ENCODE assay signal across 19 cellular contexts in the genomic region with DNA sequence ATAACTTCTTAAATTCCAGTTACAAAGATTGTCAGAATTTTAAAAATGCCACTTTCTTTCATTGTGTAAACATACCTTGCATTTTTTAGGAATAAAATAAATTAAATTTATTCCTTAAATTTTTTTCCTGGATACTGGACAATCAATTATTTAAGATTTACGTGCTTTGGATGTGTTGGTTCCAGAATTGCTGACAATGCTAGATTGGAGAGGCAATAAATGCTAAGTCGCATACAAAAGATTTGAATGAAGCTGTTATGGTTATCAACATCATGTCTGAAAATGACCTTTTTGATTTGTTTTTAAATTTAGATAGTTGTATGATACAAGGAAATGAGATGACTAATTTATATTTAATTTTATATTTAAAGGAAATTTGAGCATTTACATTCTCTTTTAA.
DNase-seq lines count a peak whose midpoint lies in the region; ATAC-seq, FAIRE-seq and TF ChIP-seq lines count a peak whose summit lies in the region.
"Had no signal": no experiment of that assay in that cellular context is flagged by ENCODE, and none has a peak within 500 bp of the region (broad histone marks: within the 10 kb centered on the region; RNA-seq: fewer than 3 reads in every experiment).

No MANE protein-coding gene starts in this region.

- H2BK5ac ChIP-seq in H1 (ENCODE audit: low read depth, low read length): no peak overlapping the region

- H3K27ac ChIP-seq in A549 (no peak overlapping the region), OCI-LY1 (ENCODE audit: low read depth, low read length, poor library complexity, severe bottlenecking) (no peak overlapping the region), H1 (ENCODE audit: low read depth, low read length) (no peak overlapping the region), brain microvascular endothelial cell (no peak overlapping the region)
- H3K27ac ChIP-seq: BLaER1, C4-2B, GM23248 had no signal

- H4K91ac ChIP-seq in H1 (replicated peaks; ENCODE audit: insufficient read length, low read length): no peak overlapping the region

- H2BK15ac ChIP-seq in H1 (ENCODE audit: low read length): no peak overlapping the region

- H3K9me3 ChIP-seq in A549 (no peaks in the 10 kb centered on the region), OCI-LY1 (ENCODE audit: low read length) (no peaks in the 10 kb centered on the region), H1 (ENCODE audit: insufficient read depth in 2 of 2, low read depth in 1 of 2, low read length in 1 of 2) (no peaks in the 10 kb centered on the region)
- H3K9me3 ChIP-seq: BLaER1, Caco-2 had no signal

- no peak overlapping the region for H3K23ac ChIP-seq in H1 (ENCODE audit: insufficient read length)

- H3K23me2 ChIP-seq in H1 (ENCODE audit: low read depth, low read length): no peaks in the 10 kb centered on the region

- no peaks in the 10 kb centered on the region for H3K9me2 ChIP-seq in OCI-LY1 (ENCODE audit: low read depth, low read length)

- TF ChIP-seq CTCF in A549 (IDR thresholded peaks at IDR 0.05) (no peak), OCI-LY1 (IDR thresholded peaks at IDR 0.05; ENCODE audit: low read length) (no peak), H1 (IDR thresholded peaks at IDR 0.05; ENCODE audit: control extremely low read depth in 1 of 3, insufficient read depth in 1 of 3, low read depth in 1 of 3, low read length in 3 of 3) (no peak), brain microvascular endothelial cell (IDR thresholded peaks at IDR 0.05; ENCODE audit: low read depth, low read length, missing control alignments) (no peak)

- 96% methylated on average over 2 of the region's 2 CpGs for WGBS in A549 (ENCODE audit: missing lambda C conversion rate)
- 93% methylated on average over 2 of the region's 2 CpGs; no CpG with 5 or more reads in 1 of the 2 experiments for WGBS in H1 (ENCODE audit: extremely low coverage in 1 of 2, insufficient coverage in 1 of 2, insufficient read length in 1 of 2, insufficient replicate concordance in 2 of 2, low coverage in 1 of 2, low lambda C conversion rate in 2 of 2, missing lambda C conversion rate in 1 of 2), 2 experiments

- no peaks in the 10 kb centered on the region for H3K36me3 ChIP-seq in OCI-LY1 (ENCODE audit: insufficient read depth, low read length)
- H3K36me3 ChIP-seq in H1 (ENCODE audit: control insufficient read depth in 2 of 4, insufficient read depth in 4 of 4, low read length in 3 of 4): no peaks in the 10 kb centered on the region
- no peaks in the 10 kb centered on the region for H3K36me3 ChIP-seq in brain microvascular endothelial cell (replicated peaks)
- H3K36me3 ChIP-seq: BLaER1 had no signal

- in situ Hi-C loops in brain microvascular endothelial cell (cut with HindIII; ENCODE audit: low pct_ligation_motif_present, low sequenced_read_pairs): no loop called here

- H3K4me3 ChIP-seq in A549: no peak overlapping the region
- no peak overlapping the region for H3K4me3 ChIP-seq in OCI-LY1 (ENCODE audit: low read depth, low read length, poor library complexity, severe bottlenecking)
- no peak overlapping the region for H3K4me3 ChIP-seq in H1 (ENCODE audit: extremely low read depth in 1 of 4, insufficient read depth in 2 of 4, low read depth in 3 of 4, low read length in 4 of 4)
- H3K4me3 ChIP-seq in brain microvascular endothelial cell (ENCODE audit: low read depth, low read length): no peak overlapping the region
- H3K4me3 ChIP-seq: BLaER1, GM12878, GM23248 had no signal

- FAIRE-seq in A549 (lab: Jason Lieb, UNC) (no peak), G401.6 (lab: Jason Lieb, UNC) (peak; percentile 79), H1 (lab: Jason Lieb, UNC) (no peak)
- FAIRE-seq: GM12878, GM19239 had no signal

- H2AFZ ChIP-seq in OCI-LY1 (ENCODE audit: low read length) (peak overlapping the region; percentile 81), H1 (ENCODE audit: low read length) (no peak overlapping the region)
- H2AFZ ChIP-seq: GM23248 had no signal

- H3K4me1 ChIP-seq in A549 (no peaks in the 10 kb centered on the region), OCI-LY1 (ENCODE audit: insufficient read depth, low read length, severe bottlenecking) (no peaks in the 10 kb centered on the region), H1 (replicated peaks in 1 of 4; ENCODE audit: control insufficient read depth in 3 of 4, insufficient read depth in 4 of 4, low read length in 3 of 4) (no peaks in the 10 kb centered on the region)
- H3K4me1 ChIP-seq: BLaER1 had no signal

- H3K27me3 ChIP-seq in OCI-LY1 (ENCODE audit: insufficient read depth, low read length) (no peaks in the 10 kb centered on the region), H1 (replicated peaks in 1 of 4; ENCODE audit: control insufficient read depth in 3 of 4, extremely low read depth in 1 of 4, insufficient read depth in 3 of 4, low read length in 3 of 4) (no peaks in the 10 kb centered on the region; a peak in 1 of 7 replicates), brain microvascular endothelial cell (replicated peaks) (no peaks in the 10 kb centered on the region)
- H3K27me3 ChIP-seq: BLaER1 had no signal

- H4K8ac ChIP-seq in H1 (ENCODE audit: extremely low read depth, insufficient read depth, low read length): no peak overlapping the region

- no peak overlapping the region for H3K4me2 ChIP-seq in A549
- no peak overlapping the region for H3K4me2 ChIP-seq in OCI-LY1 (ENCODE audit: low read length)
- H3K4me2 ChIP-seq in H1 (ENCODE audit: insufficient read depth in 1 of 2, low read depth in 2 of 2, low read length in 2 of 2): no peak overlapping the region
- H3K4me2 ChIP-seq: BLaER1 had no signal

- no peak overlapping the region for H2BK120ac ChIP-seq in H1 (replicated peaks; ENCODE audit: low read depth, low read length)

- H3K79me1 ChIP-seq in H1 (ENCODE audit: low read depth, low read length): no peaks in the 10 kb centered on the region

- no peak overlapping the region for H3K4ac ChIP-seq in H1 (replicated peaks; ENCODE audit: insufficient read length, low read depth, low read length)

- no peak overlapping the region for H2AK5ac ChIP-seq in H1 (ENCODE audit: low read depth, low read length)

- no peak overlapping the region for H3K18ac ChIP-seq in H1 (ENCODE audit: extremely low read depth, low read length)

- H3K9ac ChIP-seq in OCI-LY1 (ENCODE audit: low read length) (no peak overlapping the region), H1 (replicated peaks in 1 of 4; ENCODE audit: extremely low read depth in 1 of 4, low read depth in 3 of 4, low read length in 3 of 4) (no peak overlapping the region)
- H3K9ac ChIP-seq: BLaER1, GM23248 had no signal

- no peak overlapping the region for H4K5ac ChIP-seq in H1 (ENCODE audit: insufficient read length, low read depth, low read length)

- H3K79me2 ChIP-seq in OCI-LY1 (ENCODE audit: insufficient read depth, low read length): no peaks in the 10 kb centered on the region
- no peaks in the 10 kb centered on the region for H3K79me2 ChIP-seq in H1 (ENCODE audit: control insufficient read depth in 1 of 2, insufficient read depth in 2 of 2, low read length in 2 of 2)

- H2BK12ac ChIP-seq in H1 (ENCODE audit: low read depth, low read length): no peak overlapping the region

- H3F3A ChIP-seq in OCI-LY1 (ENCODE audit: insufficient read depth, low read length): no peaks in the 10 kb centered on the region

- no peak for ATAC-seq in A549
- ATAC-seq: CD8-positive, alpha-beta T cell; GM12878 had no signal

- POLR2A ChIA-PET in A549 (lab: Yijun Ruan, JAX) (no interaction called here), H1 (lab: Charles Lee; ENCODE audit: partially characterized antibody) (no interaction called here)

- no peak for TF ChIP-seq EP300 in A549 (IDR thresholded peaks at IDR 0.05)
- no peak for TF ChIP-seq EP300 in H1 (IDR thresholded peaks at IDR 0.05; ENCODE audit: borderline replicate concordance in 1 of 2, low read depth in 2 of 2, low read length in 2 of 2)

- no peak overlapping the region for H3K14ac ChIP-seq in H1 (ENCODE audit: insufficient read length)

- H3K56ac ChIP-seq in H1 (replicated peaks; ENCODE audit: insufficient read length, low read depth, low read length): no peak overlapping the region

- H4K20me1 ChIP-seq in OCI-LY1 (ENCODE audit: insufficient read depth, low read length) (no peaks in the 10 kb centered on the region), H1 (replicated peaks in 1 of 2; ENCODE audit: control insufficient read depth in 1 of 2, insufficient read depth in 2 of 2, low read length in 2 of 2) (no peaks in the 10 kb centered on the region)
- H4K20me1 ChIP-seq: BLaER1 had no signal

- TF ChIP-seq POLR2A in A549 (IDR thresholded peaks at IDR 0.05; ENCODE audit: low read length) (no peak), H1 (IDR thresholded peaks at IDR 0.05; ENCODE audit: control extremely low read depth in 1 of 2, low read depth in 2 of 2, low read length in 2 of 2) (no peak)

- H2BK20ac ChIP-seq in H1 (ENCODE audit: low read length): no peak overlapping the region

- DNase-seq in A549 (ENCODE audit: low read depth in 1 of 2, low spot score in 1 of 2) (no peak), H1 (ENCODE audit: low read depth in 1 of 2, low spot score in 2 of 2) (no peak), brain microvascular endothelial cell (no peak)
- no peak for DNase-seq in activated CD4-positive, CD25-positive, alpha-beta regulatory T cell (lab: John Stamatoyannopoulos, UW)
- DNase-seq in activated CD4-positive, CD25-positive, alpha-beta regulatory T cell treated with anti-CD3 and anti-CD28 coated beads, Interleukin-2, amount 50 U/mL, for 72 hours: no peak
- DNase-seq: Caco-2; CD4-positive, CD25-positive, alpha-beta regulatory T cell; CD8-positive, alpha-beta T cell; DMS153; DND-41; GDM1; GM23248; H9 had no signal

- TF ChIP-seq RAD21 in A549 (conservative IDR thresholded peaks at IDR 0.05 in 1 of 2, IDR thresholded peaks at IDR 0.05 in 1 of 2) (no peak), H1 (IDR thresholded peaks at IDR 0.05 in 1 of 2, conservative IDR thresholded peaks at IDR 0.05 in 1 of 2; ENCODE audit: low read depth in 2 of 2, low read length in 2 of 2) (no peak)

- CTCF ChIA-PET in A549 (lab: Yijun Ruan, JAX) (no interaction called here), H1 (lab: Charles Lee; ENCODE audit: partially characterized antibody) (no interaction called here)

TF ChIP-seq in A549, 52 proteins besides CTCF, POLR2A, EP300 and RAD21:
- no peak for TF ChIP-seq RFX5 (IDR thresholded peaks at IDR 0.05)
- TF ChIP-seq MAFK (IDR thresholded peaks at IDR 0.05; ENCODE audit: partially characterized antibody): peak; percentile 88

TF ChIP-seq in H1, 55 proteins besides CTCF, POLR2A, EP300 and RAD21:
- TF ChIP-seq JUND (IDR thresholded peaks at IDR 0.05; ENCODE audit: low read length) (no peak), MAFK (IDR thresholded peaks at IDR 0.05; ENCODE audit: low read depth, low read length) (peak; percentile 74)

Comparison
In these comparisons a context has a peak if more than half of its experiments do, and no peak if none do; other contexts are left out.
1. Of the 18 proteins assayed by ChIP-seq in both H1 and A549: peak only in H1: none; only in A549: none; in both: MAFK; in neither: 17.